In genomic region chr11:71927813-71928738, GRCh38 we compare ENCODE assay signal across 1 cellular context.
TF ChIP-seq lines count a peak whose summit lies in the region.

TSS of gene XNDC1N (minus strand) at chr11:71928594. CDS start at chr11:71923353, 5,241 bp downstream.

TF ChIP-seq in K562, 482 proteins besides CTCF, POLR2A, EP300 and RAD21 (continued from another document and continues in another):
- TF ChIP-seq CEBPZ (IDR thresholded peaks at IDR 0.05; ENCODE audit: borderline replicate concordance, low read depth, low read length): no peak
- no peak for TF ChIP-seq ZNF165 (CRISPR knock-in tag; IDR thresholded peaks at IDR 0.05; ENCODE audit: borderline replicate concordance)
- no peak for TF ChIP-seq ZBTB5 (IDR thresholded peaks at IDR 0.05)
- no peak for TF ChIP-seq IRF2 (CRISPR knock-in tag; IDR thresholded peaks at IDR 0.05)
- TF ChIP-seq HNRNPUL1 (IDR thresholded peaks at IDR 0.05; ENCODE audit: low read length): no peak
- TF ChIP-seq CREB3 (tag; conservative IDR thresholded peaks at IDR 0.05; ENCODE audit: low read depth): peak; percentile 69; the same call in 1 of the 2 replicates
- TF ChIP-seq RERE (CRISPR knock-in tag; IDR thresholded peaks at IDR 0.05; ENCODE audit: borderline replicate concordance): no peak
- TF ChIP-seq YY1 (IDR thresholded peaks at IDR 0.05; ENCODE audit: borderline replicate concordance in 1 of 3, control insufficient read depth in 1 of 3, extremely low read depth in 1 of 3, insufficient read depth in 3 of 3, insufficient read length in 1 of 3, insufficient replicate concordance in 2 of 3, low read depth in 1 of 3, low read length in 2 of 3): peak in 1 of 3 experiments; percentile 25
- no peak for TF ChIP-seq NFYB (IDR thresholded peaks at IDR 0.05; ENCODE audit: extremely low read depth, insufficient read length)
- TF ChIP-seq ZNF263 (CRISPR knock-in tag; IDR thresholded peaks at IDR 0.05; ENCODE audit: borderline replicate concordance): no peak
- TF ChIP-seq SIRT6 (IDR thresholded peaks at IDR 0.05; ENCODE audit: low read depth, low read length): no peak
- no peak for TF ChIP-seq ZNF584 (CRISPR knock-in tag; IDR thresholded peaks at IDR 0.05; ENCODE audit: low read depth)
- TF ChIP-seq E2F4 (CRISPR knock-in tag; IDR thresholded peaks at IDR 0.05; ENCODE audit: low read depth): peak; percentile 19; the same call in 1 of the 2 replicates
- TF ChIP-seq MEIS2 (IDR thresholded peaks at IDR 0.05; ENCODE audit: partially characterized antibody): no peak
- no peak for TF ChIP-seq FUS (optimal IDR thresholded peaks at IDR 0.05; ENCODE audit: low read depth, low read length)
- TF ChIP-seq ZNF431 (CRISPR knock-in tag; IDR thresholded peaks at IDR 0.05): no peak
- no peak for TF ChIP-seq PPARD (CRISPR knock-in tag; IDR thresholded peaks at IDR 0.05)
- TF ChIP-seq ARNT (IDR thresholded peaks at IDR 0.05): no peak
- no peak for TF ChIP-seq ZNF696 (CRISPR knock-in tag; conservative IDR thresholded peaks at IDR 0.05)
- no peak for TF ChIP-seq ZNF449 (CRISPR knock-in tag; IDR thresholded peaks at IDR 0.05)
- TF ChIP-seq ZKSCAN1 (IDR thresholded peaks at IDR 0.05; ENCODE audit: low read depth, low read length): 0 out of 2 replicates have a peak, but pooled peaks have one; percentile 10
- TF ChIP-seq ZBTB40 (IDR thresholded peaks at IDR 0.05): peak; percentile 98
- no peak for TF ChIP-seq ZBTB40 (CRISPR knock-in tag; IDR thresholded peaks at IDR 0.05)
- peak; percentile 98 for TF ChIP-seq CREB3L1 (IDR thresholded peaks at IDR 0.05; ENCODE audit: borderline replicate concordance, low read depth)
